Comparison of ENCODE assay signal across 10 cellular contexts in genomic region chr6:154352898-154353585, GRCh38. TPM values are rescaled to one million over a fixed set of nuclear protein-coding genes. Genes with fewer than 3 reads are reported as not detected.
A peak's percentile ranks its signal among the peaks of the same experiment; 100 is the strongest.
DNase-seq lines count a peak whose midpoint lies in the region; ATAC-seq and TF ChIP-seq lines count a peak whose summit lies in the region.
"Had no signal": no experiment of that assay in that cellular context is flagged by ENCODE, and none has a peak within 500 bp of the region (broad histone marks: within the 10 kb centered on the region; RNA-seq: fewer than 3 reads in every experiment).

No MANE protein-coding gene starts in this region.

- no peaks in the 10 kb centered on the region for H3K27me3 ChIP-seq in body of pancreas
- H3K27me3 ChIP-seq: cardiac muscle cell had no signal

- no peaks in the 10 kb centered on the region for H3K9me3 ChIP-seq in body of pancreas

- ATAC-seq in GM18873 (IDR thresholded peaks at IDR 0.05; ENCODE audit: low FRiP score, unreplicated experiment) (peak; percentile 58), GM21717 (IDR thresholded peaks at IDR 0.05; ENCODE audit: unreplicated experiment) (peak; percentile 60), HG03571 (IDR thresholded peaks at IDR 0.05; ENCODE audit: unreplicated experiment) (peak; percentile 56), body of pancreas (no peak)
- ATAC-seq: left cardiac atrium had no signal

- no peak for TF ChIP-seq CTCF in body of pancreas (IDR thresholded peaks at IDR 0.05)

- no peak for TF ChIP-seq POLR2A in body of pancreas (IDR thresholded peaks at IDR 0.05)

- DNase-seq in stimulated activated CD4-positive, alpha-beta T cell treated with anti-CD3 and anti-CD28 coated beads, Interleukin-4, amount 100 ng/mL, for 1 hour = peak; percentile 16
- DNase-seq in body of pancreas (no peak), D341Med (ENCODE audit: low spot score) (no peak), HUDEP-2 (lab: John Stamatoyannopoulos, UW; ENCODE audit: unreplicated experiment in 76 of 76) (no peak)
- DNase-seq: left cardiac atrium, SIG-M5 had no signal

- H3K27ac ChIP-seq in body of pancreas = no peak overlapping the region
- H3K27ac ChIP-seq: cardiac muscle cell had no signal

- no peaks in the 10 kb centered on the region for H3K36me3 ChIP-seq in body of pancreas (replicated peaks in 1 of 2; ENCODE audit: insufficient read depth in 1 of 2, low read depth in 2 of 2)
- H3K36me3 ChIP-seq: cardiac muscle cell had no signal

- no peaks in the 10 kb centered on the region for H3K4me1 ChIP-seq in body of pancreas

- intact Hi-C loops in body of pancreas (cut with DNase I) = no loop called here

- WGBS in body of pancreas, 2 donors = 89 to 92% methylated on average over 15 of the region's 15 CpGs

- H3K4me3 ChIP-seq in body of pancreas = no peak overlapping the region
- H3K4me3 ChIP-seq: cardiac muscle cell had no signal

RNA-seq across cellular contexts. Expression of gene IPCEF1, which starts 3.6 kb away (rescaled TPM):
- total RNA-seq in body of pancreas = 1 to 10 TPM; 3.0 to 5.7 TPM
